In genomic region chr12:113463746-113464743, GRCh38 we compare ENCODE assay signal across 10 cellular contexts. TPM values are rescaled to one million over a fixed set of nuclear protein-coding genes. Genes with fewer than 3 reads are reported as not detected.
A peak's percentile ranks its signal among the peaks of the same experiment; 100 is the strongest.
DNase-seq lines count a peak whose midpoint lies in the region; ATAC-seq lines count a peak whose summit lies in the region.
"Had no signal": no experiment of that assay in that cellular context is flagged by ENCODE, and none has a peak within 500 bp of the region (broad histone marks: within the 10 kb centered on the region; RNA-seq: fewer than 3 reads in every experiment).

No MANE protein-coding gene starts in this region.

- no peak for ATAC-seq in stimulated activated naive CD8-positive, alpha-beta T cell treated with anti-CD3 and anti-CD28 coated beads, Interleukin-15, amount 100 ng/mL, for 72 hours
- no peak for ATAC-seq in GM21723 (IDR thresholded peaks at IDR 0.05; ENCODE audit: unreplicated experiment)
- ATAC-seq in GM18858 (IDR thresholded peaks at IDR 0.05; ENCODE audit: unreplicated experiment) = no peak
- ATAC-seq: body of pancreas had no signal

- H3K4me1 Mint-ChIP-seq in activated naive CD4-positive, alpha-beta T cell treated with anti-CD3 and anti-CD28 coated beads for 36 hours (ENCODE audit: low read depth) = peaks cover 26% of the 10 kb centered on the region
- peaks cover 13 to 22% of the 10 kb centered on the region in 2 donors for H3K4me1 Mint-ChIP-seq in immature natural killer cell
- H3K4me1 Mint-ChIP-seq in stimulated activated naive CD8-positive, alpha-beta T cell treated with anti-CD3 and anti-CD28 coated beads, Interleukin-15, amount 100 ng/mL, for 72 hours = peaks cover 27% of the 10 kb centered on the region

- intact Hi-C loops in activated naive CD4-positive, alpha-beta T cell treated with anti-CD3 and anti-CD28 coated beads for 36 hours (cut with micrococcal nuclease) = loop anchor here (10.0 kb wide), 1 partner anchor 271 kb away; no protein-coding TSS in a partner anchor

- no peaks in the 10 kb centered on the region for H3K36me3 Mint-ChIP-seq in activated naive CD4-positive, alpha-beta T cell treated with anti-CD3 and anti-CD28 coated beads for 36 hours (ENCODE audit: low read depth)
- peaks cover 4% of the 10 kb centered on the region in 3 donors for H3K36me3 Mint-ChIP-seq in immature natural killer cell

- H3K27ac Mint-ChIP-seq in activated naive CD4-positive, alpha-beta T cell treated with anti-CD3 and anti-CD28 coated beads for 36 hours = no peak overlapping the region
- H3K27ac Mint-ChIP-seq in immature natural killer cell = no peak overlapping the region
- H3K27ac Mint-ChIP-seq in stimulated activated naive CD8-positive, alpha-beta T cell treated with anti-CD3 and anti-CD28 coated beads, Interleukin-15, amount 100 ng/mL, for 72 hours = peak overlapping the region in 1 of 2 donors; percentile 8

- H3K4me3 Mint-ChIP-seq in activated naive CD4-positive, alpha-beta T cell treated with anti-CD3 and anti-CD28 coated beads for 36 hours = peak overlapping the region; percentile 2
- peak overlapping the region; percentile 29 to 65 (median 44) for H3K4me3 Mint-ChIP-seq in immature natural killer cell
- peak overlapping the region; percentile 56 to 80 for H3K4me3 Mint-ChIP-seq in stimulated activated naive CD8-positive, alpha-beta T cell treated with anti-CD3 and anti-CD28 coated beads, Interleukin-15, amount 100 ng/mL, for 72 hours

- no peaks in the 10 kb centered on the region for H3K9me3 Mint-ChIP-seq in activated naive CD4-positive, alpha-beta T cell treated with anti-CD3 and anti-CD28 coated beads for 36 hours
- H3K9me3 Mint-ChIP-seq in immature natural killer cell = no peaks in the 10 kb centered on the region
- H3K9me3 Mint-ChIP-seq in stimulated activated naive CD8-positive, alpha-beta T cell treated with anti-CD3 and anti-CD28 coated beads, Interleukin-15, amount 100 ng/mL, for 72 hours = no peaks in the 10 kb centered on the region

- H3K27me3 Mint-ChIP-seq in activated naive CD4-positive, alpha-beta T cell treated with anti-CD3 and anti-CD28 coated beads for 36 hours (ENCODE audit: low read depth) = peaks cover 57% of the 10 kb centered on the region
- peaks cover 17 to 26% (median 17%) of the 10 kb centered on the region in 3 donors for H3K27me3 Mint-ChIP-seq in immature natural killer cell (ENCODE audit: low read depth in 3 of 3)
- peaks cover 95% of the 10 kb centered on the region for H3K27me3 Mint-ChIP-seq in stimulated activated naive CD8-positive, alpha-beta T cell treated with anti-CD3 and anti-CD28 coated beads, Interleukin-15, amount 100 ng/mL, for 72 hours

- no peak for DNase-seq in activated naive CD4-positive, alpha-beta T cell treated with anti-CD3 and anti-CD28 coated beads for 36 hours
- no peak for DNase-seq in activated naive CD4-positive, alpha-beta T cell (lab: John Stamatoyannopoulos, UW)
- DNase-seq in activated T-cell treated with anti-CD3 and anti-CD28 coated beads, Interleukin-2, amount 50 U/mL, for 48 hours = peak; percentile 34 to 39
- DNase-seq in immature natural killer cell (no peak), C1 segment of cervical spinal cord (lab: John Stamatoyannopoulos, UW) (no peak)
- peak in 1 of 2 donors; percentile 9 for DNase-seq in stimulated activated naive CD8-positive, alpha-beta T cell treated with anti-CD3 and anti-CD28 coated beads, Interleukin-15, amount 100 ng/mL, for 72 hours
- DNase-seq: body of pancreas had no signal

- CTCF ChIA-PET in activated naive CD4-positive, alpha-beta T cell treated with anti-CD3 and anti-CD28 coated beads for 36 hours (lab: Charles Lee) = interaction anchor here (0.5 kb wide), 1 partner anchor 9 kb away, joined by 3 read pairs; no protein-coding TSS in a partner anchor

RNA-seq across cellular contexts. Expression of gene LHX5, which starts 7.6 kb away (rescaled TPM):
- not detected for total RNA-seq in activated naive CD4-positive, alpha-beta T cell treated with anti-CD3 and anti-CD28 coated beads for 36 hours
- not detected for polyA plus RNA-seq in immature natural killer cell
- total RNA-seq: body of pancreas had no signal
- polyA plus RNA-seq: BJ had no signal

RNA-seq across cellular contexts. Expression of gene SDSL, which starts 41.9 kb away (rescaled TPM):
- total RNA-seq in activated naive CD4-positive, alpha-beta T cell treated with anti-CD3 and anti-CD28 coated beads for 36 hours = not detected
- 1 to 10 TPM; 1.1 to 3.9 (median 2.7) TPM for polyA plus RNA-seq in immature natural killer cell

Comparison
In these comparisons a context has a peak if more than half of its experiments do, and no peak if none do; other contexts are left out.
1. DNase-seq: peak in activated T-cell treated with anti-CD3 and anti-CD28 coated beads, Interleukin-2, amount 50 U/mL, for 48 hours (2 of 2); none in activated naive CD4-positive, alpha-beta T cell treated with anti-CD3 and anti-CD28 coated beads for 36 hours (single experiment), activated naive CD4-positive, alpha-beta T cell (0 of 4), immature natural killer cell (0 of 3) and C1 segment of cervical spinal cord (0 of 14).
2. H3K4me3 Mint-ChIP-seq: peak in every context shown above with its lines; median percentile 68 in stimulated activated naive CD8-positive, alpha-beta T cell treated with anti-CD3 and anti-CD28 coated beads, Interleukin-15, amount 100 ng/mL, for 72 hours; 44 in immature natural killer cell; 2 in activated naive CD4-positive, alpha-beta T cell treated with anti-CD3 and anti-CD28 coated beads for 36 hours.